8 cellular contexts compared by ENCODE assay signal in the genomic region with DNA sequence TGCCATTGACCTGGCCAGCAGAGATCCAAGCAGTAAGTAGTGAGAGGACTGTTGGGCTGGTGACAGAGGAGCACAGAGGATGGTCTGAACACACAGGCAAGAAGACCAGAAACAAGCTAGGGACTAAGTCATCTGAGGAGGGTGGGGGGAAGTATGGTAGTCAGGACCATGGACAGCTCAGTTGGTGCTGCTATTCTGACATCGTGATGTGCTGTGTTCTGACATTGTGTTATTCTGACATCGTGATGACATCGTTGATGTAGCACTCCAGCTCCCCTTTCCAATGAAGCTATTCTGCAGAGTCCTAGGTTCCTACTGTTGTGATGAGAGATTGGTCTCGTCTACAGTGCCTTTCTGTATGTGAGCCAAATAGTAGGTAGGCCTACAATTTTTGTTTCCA. TPM values are rescaled to one million over a fixed set of nuclear protein-coding genes. Genes with fewer than 3 reads are reported as not detected.
DNase-seq lines count a peak whose midpoint lies in the region; TF ChIP-seq lines count a peak whose summit lies in the region.

No MANE protein-coding gene starts in this region.

- peak; percentile 65 for DNase-seq in AG20443 (ENCODE audit: low spot score)
- DNase-seq in HFFc6: peak; percentile 26
- peak; percentile 25 for DNase-seq in T follicular helper cell (ENCODE audit: low read depth)
- peak; percentile 30 to 81 for DNase-seq in T47D (ENCODE audit: low read depth in 1 of 2, low spot score in 1 of 2)
- peak; percentile 84 to 88 for DNase-seq in lung microvascular endothelial cell (ENCODE audit: low read depth in 2 of 2)
- DNase-seq in testis: peak; percentile 70
- DNase-seq in NK-92 (lab: John Stamatoyannopoulos, UW; ENCODE audit: unreplicated experiment): no peak
- DNase-seq in NCI-H510A treated with DMSO at 0.1 percent for 48 hours (lab: John Stamatoyannopoulos, UW): no peak

- in situ Hi-C loops in T47D (cut with HindIII; ENCODE audit: low pct_unique_long_range_greater_than_20kb, low sequenced_read_pairs): no loop called here

- intact Hi-C loops in testis (cut with DNase I; ENCODE audit: low total_unique reads): no loop called here

- no peak overlapping the region for H3K4me3 Mint-ChIP-seq in HFFc6

- no peaks in the 10 kb centered on the region for H3K4me1 Mint-ChIP-seq in HFFc6 (ENCODE audit: low read depth)

- WGBS in testis, 2 donors: 12 to 17% methylated on average over 4 of the region's 4 CpGs

- H3K27me3 ChIP-seq in testis: no peaks in the 10 kb centered on the region

- no peaks in the 10 kb centered on the region for H3K36me3 ChIP-seq in testis (ENCODE audit: low read depth, missing control alignments)

- H3K27me3 Mint-ChIP-seq in HFFc6 (ENCODE audit: insufficient read depth): peaks cover 2% of the 10 kb centered on the region

- no peak for TF ChIP-seq POLR2A in testis (IDR thresholded peaks at IDR 0.05)

- H3K4me3 ChIP-seq in testis: no peak overlapping the region

- TF ChIP-seq CTCF in HFFc6 (IDR thresholded peaks at IDR 0.05) (no peak), testis (IDR thresholded peaks at IDR 0.05) (no peak)

- H3K27ac ChIP-seq in testis: no peak overlapping the region

- H3K4me1 ChIP-seq in testis: no peaks in the 10 kb centered on the region

- no peaks in the 10 kb centered on the region for H3K9me3 ChIP-seq in testis

- H3K36me3 Mint-ChIP-seq in HFFc6 (ENCODE audit: low read depth): no peaks in the 10 kb centered on the region

- no peak overlapping the region for H3K27ac Mint-ChIP-seq in HFFc6

- no peaks in the 10 kb centered on the region for H3K9me3 Mint-ChIP-seq in HFFc6

RNA-seq across cellular contexts. Expression of gene CFAP206, which starts 28.7 kb away (rescaled TPM):
- not detected for total RNA-seq in HFFc6 (2021; fragmentation: NEBNext Ultra II Directional; extraction: Animal tissue kit (Norgen Biotek cat#: 25700))
- total RNA-seq in lung microvascular endothelial cell: under 0.01 and 0.22 TPM in 2 replicates
- total RNA-seq in testis: 10 to 100 TPM; 37.8 to 48.8 TPM
- polyA plus RNA-seq in testis (ENCODE audit: insufficient read depth, low read depth, low replicate concordance): 116 TPM

RNA-seq across cellular contexts. Expression of gene SLC35A1, which starts 36.3 kb away (rescaled TPM):
- 10 to 100 TPM; 11.8 to 14.9 (median 13.9) TPM for total RNA-seq in HFFc6 (2021; fragmentation: NEBNext Ultra II Directional; extraction: Animal tissue kit (Norgen Biotek cat#: 25700))
- total RNA-seq in lung microvascular endothelial cell: 14.4 and 24.0 TPM in 2 replicates
- 10 to 100 TPM; 16.5 to 17.2 TPM for total RNA-seq in testis
- polyA plus RNA-seq in testis (ENCODE audit: insufficient read depth, low read depth, low replicate concordance): 20.2 TPM

Comparison
In these comparisons a context has a peak if more than half of its experiments do, and no peak if none do; other contexts are left out.
1. DNase-seq: peak in AG20443 (single experiment), HFFc6 (single experiment), T follicular helper cell (single experiment), T47D (2 of 2), lung microvascular endothelial cell (2 of 2) and testis (single experiment); none in NK-92 (single experiment) and NCI-H510A treated with DMSO at 0.1 percent for 48 hours (single experiment).
2. RNA of gene CFAP206, which starts 28.7 kb away (total RNA-seq): 37.8 to 48.8 TPM in testis; not detected in HFFc6 and under 0.01 to 0.22 TPM in lung microvascular endothelial cell; every median in the first group is over 10 times any median in the second.